In the genomic region with DNA sequence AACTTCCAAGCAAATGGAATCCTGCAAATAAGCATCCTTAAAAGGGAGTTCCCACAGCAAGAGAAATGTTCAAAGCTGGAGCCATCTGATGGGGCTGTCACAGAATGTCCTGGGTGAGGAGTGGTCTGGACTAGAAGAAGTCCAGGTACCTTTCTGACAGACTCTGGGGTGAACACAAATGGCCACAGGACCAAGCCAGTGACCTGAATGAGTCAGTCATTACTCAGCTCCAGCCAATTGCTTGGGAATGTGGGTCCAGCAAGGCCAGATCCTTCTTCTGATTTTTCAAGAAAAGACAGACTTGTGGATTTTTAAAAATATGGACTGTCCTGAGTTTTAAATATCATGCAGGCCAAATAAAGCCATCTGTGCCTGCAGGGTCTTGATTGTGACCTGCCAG, we compare ENCODE assay signal across 10 cellular contexts. TPM values are rescaled to one million over a fixed set of nuclear protein-coding genes. Genes with fewer than 3 reads are reported as not detected.
DNase-seq lines count a peak whose midpoint lies in the region; ATAC-seq and TF ChIP-seq lines count a peak whose summit lies in the region.
"Had no signal": no experiment of that assay in that cellular context is flagged by ENCODE, and none has a peak within 500 bp of the region (broad histone marks: within the 10 kb centered on the region; RNA-seq: fewer than 3 reads in every experiment).

No MANE protein-coding gene starts in this region.

- H3K9me3 ChIP-seq in CD4-positive, alpha-beta memory T cell (ENCODE audit: control insufficient read depth in 1 of 2, low read length in 2 of 2) = no peaks in the 10 kb centered on the region
- H3K9me3 ChIP-seq in PC-9 (ENCODE audit: insufficient read depth, low read depth) (no peaks in the 10 kb centered on the region; the same call in 1 of the 2 replicates), Peyer's patch (no peaks in the 10 kb centered on the region)

- H3K27me3 ChIP-seq in CD4-positive, alpha-beta memory T cell (ENCODE audit: insufficient read depth, low read length) = no peaks in the 10 kb centered on the region
- H3K27me3 ChIP-seq in PC-9 (ENCODE audit: insufficient read depth, low read depth) (no peaks in the 10 kb centered on the region), Peyer's patch (no peaks in the 10 kb centered on the region)

- peak overlapping the region; percentile 12 to 99 (median 94) for H3K27ac Mint-ChIP-seq in CD4-positive, alpha-beta memory T cell

- CTCF ChIA-PET in CD4-positive, alpha-beta memory T cell (lab: Charles Lee; ENCODE audit: partially characterized antibody) = interaction anchor here (1.4 to 2.9 kb wide), 3 partner anchors 12 to 30 kb away, joined by 5 to 15 read pairs (median 10); a partner anchor contains a TSS
- CTCF ChIA-PET in PC-9 (lab: Charles Lee) = interaction anchor here (0.6 to 0.9 kb wide), 4 partner anchors 9 to 184 kb away, joined by 3 read pairs; no protein-coding TSS in a partner anchor

- H3K4me3 ChIP-seq in CD4-positive, alpha-beta memory T cell (ENCODE audit: low read length in 2 of 2) = no peak overlapping the region
- H3K4me3 ChIP-seq in PC-9 = peak overlapping the region; percentile 17; the same call in 1 of the 2 replicates
- H3K4me3 ChIP-seq in Peyer's patch = no peak overlapping the region

- POLR2A ChIA-PET in CD4-positive, alpha-beta memory T cell (lab: Charles Lee; ENCODE audit: partially characterized antibody) = interaction anchor here (0.6 to 1.9 kb wide), 6 partner anchors 7 to 31 kb away, joined by 3 to 26 read pairs (median 8); a partner anchor contains a TSS
- POLR2A ChIA-PET in PC-9 (lab: Charles Lee; ENCODE audit: unreplicated experiment) = interaction anchor here (0.5 to 0.7 kb wide), 2 partner anchors 67 to 88 kb away, joined by 4 to 8 read pairs; no protein-coding TSS in a partner anchor

- no peak for DNase-seq in CD4-positive, alpha-beta memory T cell
- DNase-seq in PC-9 = peak; percentile 65 to 82
- peak; percentile 65 for DNase-seq in dermis blood vessel endothelial cell
- peak; percentile 73 for DNase-seq in non-pigmented ciliary epithelial cell (ENCODE audit: low read depth)
- no peak for DNase-seq in AML-193 (lab: John Stamatoyannopoulos, UW)
- no peak for DNase-seq in Peyer's patch
- DNase-seq in activated T-cell treated with anti-CD3 and anti-CD28 coated beads, Interleukin-2, amount 50 U/mL, for 48 hours = no peak
- DNase-seq: NCI-H446 treated with DMSO at 0.1 percent for 48 hours had no signal

- H3K4me2 ChIP-seq in PC-9 = peak overlapping the region; percentile 73

- H3K27me3 Mint-ChIP-seq in CD4-positive, alpha-beta memory T cell = no peaks in the 10 kb centered on the region

- peaks cover 41% of the 10 kb centered on the region for H3F3A ChIP-seq in PC-9 (ENCODE audit: insufficient read depth, low read depth)

- H4K20me1 ChIP-seq in PC-9 (ENCODE audit: insufficient read depth) = no peaks in the 10 kb centered on the region

- H2AFZ ChIP-seq in PC-9 = no peak overlapping the region

- ATAC-seq in HG02852 (IDR thresholded peaks at IDR 0.05; ENCODE audit: unreplicated experiment) = no peak
- ATAC-seq: HepG2 had no signal

- H3K79me2 ChIP-seq in PC-9 (ENCODE audit: low read depth) = peaks cover 54% of the 10 kb centered on the region

- peaks cover 42% of the 10 kb centered on the region for H3K4me1 ChIP-seq in CD4-positive, alpha-beta memory T cell (ENCODE audit: insufficient read depth, low read length)
- H3K4me1 ChIP-seq in PC-9 (replicated peaks; ENCODE audit: insufficient read depth) = peaks cover 58% of the 10 kb centered on the region
- no peaks in the 10 kb centered on the region for H3K4me1 ChIP-seq in Peyer's patch

- H3K27ac ChIP-seq in CD4-positive, alpha-beta memory T cell (ENCODE audit: low read depth, low read length) = peak overlapping the region; percentile 42
- peak overlapping the region; percentile 91 for H3K27ac ChIP-seq in PC-9
- no peak overlapping the region for H3K27ac ChIP-seq in Peyer's patch

- H3K9me2 ChIP-seq in PC-9 (ENCODE audit: insufficient read depth) = no peaks in the 10 kb centered on the region

- TF ChIP-seq CTCF in PC-9 (conservative IDR thresholded peaks at IDR 0.05) (no peak), Peyer's patch (IDR thresholded peaks at IDR 0.05) (no peak)

- H3K4me3 Mint-ChIP-seq in CD4-positive, alpha-beta memory T cell = no peak overlapping the region

- peaks cover 0 to under 1% (median 0%) of the 10 kb centered on the region in 8 donors for H3K9me3 Mint-ChIP-seq in CD4-positive, alpha-beta memory T cell

- H3K36me3 ChIP-seq in CD4-positive, alpha-beta memory T cell (ENCODE audit: insufficient read depth, low read length) = no peaks in the 10 kb centered on the region
- peaks cover 12% of the 10 kb centered on the region; the same call in 1 of the 2 replicates for H3K36me3 ChIP-seq in PC-9 (ENCODE audit: low read depth)
- H3K36me3 ChIP-seq in Peyer's patch = peaks cover 0 to 3% (median 0%) of the 10 kb centered on the region in 3 donors

- intact Hi-C loops in CD4-positive, alpha-beta memory T cell (cut with micrococcal nuclease) = loop anchor here (1.0 kb wide), 1 partner anchor 30 kb away; a partner anchor contains a TSS
- intact Hi-C loops in PC-9 (cut with micrococcal nuclease; ENCODE audit: unreplicated experiment) = loop anchor here (1.0 to 2.0 kb wide), 3 partner anchors 30 to 148 kb away; a partner anchor contains a TSS

- H3K36me3 Mint-ChIP-seq in CD4-positive, alpha-beta memory T cell = peaks cover 16 to 21% of the 10 kb centered on the region in 2 donors

- no peak for TF ChIP-seq POLR2A in Peyer's patch (IDR thresholded peaks at IDR 0.05)

- BruUV-seq in PC-9 (replicated peaks; lab: Mats Ljungman, UMichigan) = no TSS peak

- H3K4me1 Mint-ChIP-seq in CD4-positive, alpha-beta memory T cell = peaks cover 36 to 67% (median 55%) of the 10 kb centered on the region in 4 donors

RNA-seq across cellular contexts. Expression of a gene that starts 30.1 kb away (rescaled TPM):
- total RNA-seq in CD4-positive, alpha-beta memory T cell = 10 to 100 TPM; 32.8 to 35.7 TPM
- polyA plus RNA-seq in CD4-positive, alpha-beta memory T cell = 10 to 100 TPM in 1 of 2 donors, 1 to 10 TPM in 1; 9.6 to 20.7 TPM
- 74.0 and 101 TPM in 2 replicates for total RNA-seq in PC-9 (2021)
- total RNA-seq in dermis blood vessel endothelial cell = 38.8 and 50.1 TPM in 2 replicates
- 10 to 100 TPM; 35.9 to 59.4 (median 46.8) TPM for total RNA-seq in Peyer's patch

Comparison
In these comparisons a context has a peak if more than half of its experiments do, and no peak if none do; other contexts are left out.
1. DNase-seq: peak in PC-9 (2 of 2), dermis blood vessel endothelial cell (single experiment) and non-pigmented ciliary epithelial cell (single experiment); none in CD4-positive, alpha-beta memory T cell (0 of 5), AML-193 (0 of 2), Peyer's patch (0 of 3) and activated T-cell treated with anti-CD3 and anti-CD28 coated beads, Interleukin-2, amount 50 U/mL, for 48 hours (0 of 2).
2. H3K27ac ChIP-seq: peak in CD4-positive, alpha-beta memory T cell (single experiment) and PC-9 (single experiment); none in Peyer's patch (0 of 4).